In genomic region chr3:8972614-8973013, GRCh38 we compare ENCODE assay signal across 1 cellular context.
TF ChIP-seq lines count a peak whose summit lies in the region.

No MANE protein-coding gene starts in this region.

TF ChIP-seq in K562, 482 proteins besides CTCF, POLR2A, EP300 and RAD21 (continued from another document):
- TF ChIP-seq MGA (IDR thresholded peaks at IDR 0.05) (no peak), POLR2AphosphoS5 (IDR thresholded peaks at IDR 0.05; ENCODE audit: control insufficient read depth, insufficient read depth, low read depth, low read length) (no peak), PRDM10 (IDR thresholded peaks at IDR 0.05; ENCODE audit: partially characterized antibody) (no peak), BMI1 (IDR thresholded peaks at IDR 0.05; ENCODE audit: low read length) (no peak), MEF2A (IDR thresholded peaks at IDR 0.05; ENCODE audit: control insufficient read depth, low read depth, low read length) (peak; percentile 70), RHOXF2B (CRISPR knock-in tag; conservative IDR thresholded peaks at IDR 0.05) (no peak), TCF3 (CRISPR knock-in tag; IDR thresholded peaks at IDR 0.05) (0 out of 2 replicates have a peak, but pooled peaks have one; percentile 12), MAFG (tag; conservative IDR thresholded peaks at IDR 0.05) (no peak), ASH1L (IDR thresholded peaks at IDR 0.05; ENCODE audit: borderline replicate concordance, low read depth, partially characterized antibody) (peak; percentile 57), ZNF347 (CRISPR knock-in tag; IDR thresholded peaks at IDR 0.05; ENCODE audit: low read depth) (no peak), ZNF583 (CRISPR knock-in tag; IDR thresholded peaks at IDR 0.05) (no peak), MYC (IDR thresholded peaks at IDR 0.05; ENCODE audit: low read depth, low read length) (peak; percentile 42; the same call in 1 of the 2 replicates), MYC (CRISPR knock-in tag; IDR thresholded peaks at IDR 0.05; ENCODE audit: borderline replicate concordance, low read depth) (no peak), ZNF696 (CRISPR knock-in tag; conservative IDR thresholded peaks at IDR 0.05) (no peak), FOS (IDR thresholded peaks at IDR 0.05; ENCODE audit: extremely low read depth, insufficient read length) (peak; percentile 88), HMBOX1 (IDR thresholded peaks at IDR 0.05) (0 out of 2 replicates have a peak, but pooled peaks have one; percentile 7), USF1 (CRISPR knock-in tag; IDR thresholded peaks at IDR 0.05) (peak; percentile 90), EGR1 (conservative IDR thresholded peaks at IDR 0.05) (no peak), NFYB (IDR thresholded peaks at IDR 0.05; ENCODE audit: extremely low read depth, insufficient read length) (peak; percentile 98), RAD51 (IDR thresholded peaks at IDR 0.05; ENCODE audit: borderline replicate concordance, low read depth) (peak; percentile 90)
